2 cellular contexts compared by ENCODE assay signal in the genomic region with DNA sequence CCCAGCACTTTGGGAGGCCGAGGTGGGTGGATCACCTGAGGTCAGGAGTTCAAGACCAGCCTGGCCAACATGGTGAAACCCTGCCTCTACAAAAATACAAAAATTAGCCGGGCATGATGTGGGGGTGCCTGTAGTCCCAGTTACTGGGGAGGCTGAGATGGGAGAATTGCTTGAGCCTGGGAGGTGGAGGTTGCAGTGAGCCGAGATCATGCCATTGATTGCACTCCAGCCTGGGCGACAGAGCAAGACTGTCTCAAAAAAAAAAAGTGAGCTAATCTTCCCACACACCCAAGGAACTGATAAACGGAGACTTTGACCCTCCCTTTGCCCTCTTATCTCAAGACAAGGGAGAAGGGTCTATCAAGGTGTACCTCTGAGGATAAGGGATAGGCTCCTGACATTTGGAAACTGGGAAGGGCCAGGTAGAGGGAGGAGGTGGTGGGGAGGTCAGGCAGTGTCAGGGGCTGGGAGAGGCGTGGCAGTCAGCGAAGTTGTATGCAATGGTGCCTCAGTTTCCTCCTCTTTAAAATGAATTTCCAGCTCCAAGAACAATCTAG. TPM values are rescaled to one million over a fixed set of nuclear protein-coding genes. Genes with fewer than 3 reads are reported as not detected.
"Had no signal": no experiment of that assay in that cellular context is flagged by ENCODE, and none has a peak within 500 bp of the region (broad histone marks: within the 10 kb centered on the region; RNA-seq: fewer than 3 reads in every experiment).

No MANE protein-coding gene starts in this region.

RNA-seq across cellular contexts. Expression of a gene that starts 46.5 kb away (rescaled TPM):
- total RNA-seq: OCI-LY7, PC-3 had no signal
